ENCODE assay signal across 1 cellular context in the genomic region with DNA sequence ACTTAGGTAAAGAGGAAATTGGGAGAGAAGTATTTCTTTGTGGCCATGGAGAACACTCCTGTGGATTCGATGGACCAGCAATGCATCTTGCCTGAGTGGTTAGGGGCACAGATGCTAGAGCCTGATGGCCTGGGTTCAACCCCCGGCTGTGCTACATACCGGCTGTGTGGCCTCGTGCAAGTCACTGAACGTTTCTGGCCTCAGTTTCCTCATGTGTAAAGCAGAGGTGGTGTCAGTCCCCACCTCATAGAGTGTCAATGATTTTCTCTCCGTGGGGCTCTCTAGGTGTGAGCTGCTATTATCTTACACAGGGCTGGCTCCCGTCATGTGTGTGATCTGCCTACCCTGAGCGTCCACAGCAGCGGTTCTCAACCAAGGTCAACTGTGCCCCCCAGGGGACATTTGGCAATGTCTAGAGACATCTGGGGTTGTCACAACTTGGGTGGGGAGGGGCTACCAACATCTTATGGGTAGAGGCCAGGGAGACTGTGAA.
TF ChIP-seq lines count a peak whose summit lies in the region.

No MANE protein-coding gene starts in this region.

TF ChIP-seq in HepG2, 621 proteins besides CTCF, POLR2A, EP300 and RAD21 (continued from another document):
- TF ChIP-seq CERS6 (CRISPR knock-in tag; IDR thresholded peaks at IDR 0.05) (no peak), ZFP90 (CRISPR knock-in tag; IDR thresholded peaks at IDR 0.05; ENCODE audit: borderline replicate concordance) (no peak), HDAC1 (CRISPR knock-in tag; IDR thresholded peaks at IDR 0.05) (0 out of 2 replicates have a peak, but pooled peaks have one; percentile 11), ZNF891 (CRISPR knock-in tag; IDR thresholded peaks at IDR 0.05) (no peak), HMGXB3 (CRISPR knock-in tag; IDR thresholded peaks at IDR 0.05; ENCODE audit: borderline replicate concordance) (0 out of 2 replicates have a peak, but pooled peaks have one; percentile 13), NCOA1 (CRISPR knock-in tag; IDR thresholded peaks at IDR 0.05) (peak; percentile 79; the same call in 1 of the 2 replicates), NRL (CRISPR knock-in tag; IDR thresholded peaks at IDR 0.05; ENCODE audit: borderline replicate concordance) (peak; percentile 4; the same call in 1 of the 2 replicates)
